Comparison of ENCODE assay signal across 8 cellular contexts in the genomic region with DNA sequence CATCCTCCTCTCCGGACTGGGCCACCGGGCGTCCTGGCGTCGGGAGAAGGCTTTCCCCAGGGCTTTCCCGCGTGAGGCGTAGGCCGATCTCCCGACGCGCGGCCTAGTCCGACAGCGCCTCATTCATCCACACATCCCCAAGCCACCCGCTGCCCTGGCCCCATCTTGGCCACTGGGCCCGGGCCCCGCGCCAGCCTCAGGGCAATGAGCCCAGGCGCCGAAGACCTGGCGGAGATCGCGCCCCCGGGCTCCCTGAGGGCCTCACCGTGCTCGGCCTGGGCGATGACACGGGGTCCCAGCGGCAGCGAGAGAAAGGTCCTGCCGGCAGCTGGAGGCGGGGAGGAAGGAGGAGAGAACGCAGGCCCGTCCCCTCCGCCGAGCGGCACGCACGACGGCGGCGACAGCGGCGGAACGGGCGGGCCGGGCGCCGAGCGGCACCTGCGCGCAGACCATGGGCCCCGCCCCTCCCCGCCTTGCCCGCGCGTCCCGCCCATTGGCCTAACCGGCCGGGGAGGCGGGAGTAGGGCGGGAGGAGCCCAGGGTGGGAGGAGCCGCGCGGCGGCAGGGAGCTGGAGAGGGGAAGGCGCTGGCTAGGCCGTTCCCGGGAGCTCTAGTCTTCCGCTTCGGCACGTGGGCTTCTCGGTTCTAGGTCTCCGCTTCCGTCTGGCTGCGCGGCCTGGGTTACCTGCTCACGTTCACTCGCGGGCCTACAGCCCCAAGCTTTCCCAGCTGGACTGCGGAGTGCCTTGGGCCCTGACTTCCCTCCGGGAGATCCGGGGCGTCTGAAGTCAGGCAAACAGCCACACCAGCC. TPM values are rescaled to one million over a fixed set of nuclear protein-coding genes. Genes with fewer than 3 reads are reported as not detected.
DNase-seq lines count a peak whose midpoint lies in the region; ATAC-seq and TF ChIP-seq lines count a peak whose summit lies in the region.

OLA1 (minus strand) TSS at position 346 of the 811 bp plus-strand sequence. CDS start 1,717 bp downstream, outside the sequence.

- H3F3A ChIP-seq in neural progenitor cell (ENCODE audit: low read depth), result peaks cover 11% of the 10 kb centered on the region

- peaks cover 38% of the 10 kb centered on the region for H4K20me1 ChIP-seq in neural progenitor cell (ENCODE audit: low read depth)

- peaks cover 2% of the 10 kb centered on the region for H3K9me3 Mint-ChIP-seq in neural progenitor cell

- no peaks in the 10 kb centered on the region for H3K27me3 Mint-ChIP-seq in neural progenitor cell (ENCODE audit: insufficient read depth, low read depth)

- peak within 1 kb of the TSS; percentile 64 for H3K27ac ChIP-seq in SJSA1
- peak within 1 kb of the TSS; percentile 66 for H3K27ac ChIP-seq in foreskin keratinocyte
- H3K27ac ChIP-seq in neural progenitor cell, result peak within 1 kb of the TSS; percentile 84
- H3K27ac ChIP-seq in stomach smooth muscle (ENCODE audit: low read length), result peak within 1 kb of the TSS; percentile 66

- peaks cover 18% of the 10 kb centered on the region for H3K36me3 Mint-ChIP-seq in neural progenitor cell

- H3K4me1 ChIP-seq in SJSA1 (replicated peaks) (peaks cover 16% of the 10 kb centered on the region), foreskin keratinocyte (peaks cover 26% of the 10 kb centered on the region), neural progenitor cell (peaks cover 13% of the 10 kb centered on the region), stomach smooth muscle (ENCODE audit: control insufficient read depth, insufficient read depth, low read length) (peaks cover 9% of the 10 kb centered on the region)

- TF ChIP-seq CTCF in HFF-Myc (IDR thresholded peaks at IDR 0.05; ENCODE audit: low read depth, low read length, missing control alignments) (no peak), foreskin keratinocyte (conservative IDR thresholded peaks at IDR 0.05) (no peak), neural progenitor cell (IDR thresholded peaks at IDR 0.05) (no peak)

- peak within 1 kb of the TSS; percentile 88 for H3K4me3 Mint-ChIP-seq in neural progenitor cell

- DNase-seq in GM04503 (ENCODE audit: low read depth) (peak; percentile 64), HFF-Myc (ENCODE audit: extremely low read depth, low read depth) (peak; percentile 59), MV-4-11 (lab: John Stamatoyannopoulos, UW) (peak; percentile 89), SJSA1 (ENCODE audit: low read depth in 1 of 2, low spot score in 2 of 2) (peak; percentile 96 to 97), foreskin keratinocyte (peak; percentile 79 to 86), neural progenitor cell (ENCODE audit: low spot score) (peak; percentile 98)
- DNase-seq in activated naive CD4-positive, alpha-beta T cell (lab: John Stamatoyannopoulos, UW), result peak; percentile 84 to 97 (median 89)

- H3K9me3 ChIP-seq in SJSA1 (replicated peaks) (peaks cover 3% of the 10 kb centered on the region; the same call in 1 of the 2 replicates), neural progenitor cell (ENCODE audit: low read depth) (no peaks in the 10 kb centered on the region), stomach smooth muscle (ENCODE audit: control insufficient read depth in 2 of 2, low read length in 2 of 2) (no peaks in the 10 kb centered on the region)

- H3K27me3 ChIP-seq in SJSA1 (replicated peaks) (no peaks in the 10 kb centered on the region), foreskin keratinocyte (no peaks in the 10 kb centered on the region), neural progenitor cell (peaks cover 9% of the 10 kb centered on the region), stomach smooth muscle (ENCODE audit: control insufficient read depth in 1 of 2, insufficient read depth in 2 of 2, low read length in 2 of 2) (no peaks in the 10 kb centered on the region)

- H3K9ac ChIP-seq in neural progenitor cell, result peak within 1 kb of the TSS; percentile 74
- peak within 1 kb of the TSS; percentile 78 to 85 for H3K9ac ChIP-seq in stomach smooth muscle (ENCODE audit: low read length in 2 of 2)

- peak within 1 kb of the TSS; percentile 50 for H3K27ac Mint-ChIP-seq in neural progenitor cell

- peak within 1 kb of the TSS; percentile 94 for H3K4me3 ChIP-seq in HFF-Myc (replicated peaks; ENCODE audit: low read depth, low read length)
- H3K4me3 ChIP-seq in SJSA1, result peak within 1 kb of the TSS; percentile 89
- peak within 1 kb of the TSS; percentile 67 for H3K4me3 ChIP-seq in neural progenitor cell
- H3K4me3 ChIP-seq in stomach smooth muscle (ENCODE audit: low read length in 2 of 2), result peak within 1 kb of the TSS; percentile 82 to 86

- H3K36me3 ChIP-seq in SJSA1 (peaks cover 37% of the 10 kb centered on the region), neural progenitor cell (peaks cover 4% of the 10 kb centered on the region), stomach smooth muscle (ENCODE audit: control insufficient read depth in 2 of 2, insufficient read depth in 2 of 2, low read length in 2 of 2) (no peaks in the 10 kb centered on the region)

- peak within 1 kb of the TSS; percentile 89 for H3K4me2 ChIP-seq in neural progenitor cell

- peak within 1 kb of the TSS; percentile 96 for H2AFZ ChIP-seq in neural progenitor cell (replicated peaks)

- peaks cover 48% of the 10 kb centered on the region for H3K79me2 ChIP-seq in neural progenitor cell (ENCODE audit: low read depth)

- H3K4me1 Mint-ChIP-seq in neural progenitor cell, result peaks cover 31% of the 10 kb centered on the region

- peak; percentile 99 for ATAC-seq in foreskin keratinocyte

RNA-seq across cellular contexts. Expression of gene OLA1, which starts in this region (rescaled TPM):
- 92.2 and 122 TPM in 2 replicates for total RNA-seq in SJSA1 (2014; rRNA removed; shearing (Covaris generic))
- total RNA-seq in foreskin keratinocyte, result 145 and 161 TPM in 2 replicates
- 107 and 131 TPM in 2 replicates for polyA plus RNA-seq in foreskin keratinocyte
- 186 and 323 TPM in 2 replicates for total RNA-seq in neural progenitor cell (ENCODE audit: low replicate concordance)

Comparison
In these comparisons a context has a peak if more than half of its experiments do, and no peak if none do; other contexts are left out.
1. Peak in every context shown above with its lines: DNase-seq, ATAC-seq, H3K4me3 ChIP-seq and H3K27ac ChIP-seq.